In the genomic region with DNA sequence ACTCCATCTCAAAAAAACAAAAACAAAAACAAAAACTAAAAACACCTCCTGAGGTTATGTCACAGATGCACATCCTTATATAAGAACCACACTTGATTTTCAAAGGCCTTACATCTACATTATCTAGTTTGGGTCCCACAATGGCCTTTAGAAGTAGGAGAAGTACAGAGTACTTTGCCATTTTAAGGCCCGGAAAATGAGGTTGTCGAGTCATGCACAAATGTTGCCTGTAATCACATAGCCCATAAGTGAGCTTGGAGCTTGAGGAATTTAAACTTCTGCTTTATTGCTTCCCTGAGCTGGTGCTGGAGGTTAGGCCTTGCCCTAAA, we compare ENCODE assay signal across 16 cellular contexts.
"Had no signal": no experiment of that assay in that cellular context is flagged by ENCODE, and none has a peak within 500 bp of the region (broad histone marks: within the 10 kb centered on the region; RNA-seq: fewer than 3 reads in every experiment).

No MANE protein-coding gene starts in this region.

- H3K27me3 ChIP-seq: esophagus squamous epithelium, heart right ventricle, sigmoid colon, thyroid gland, uterus had no signal

- H3K4me3 Mint-ChIP-seq: activated naive CD8-positive, alpha-beta T cell; natural killer cell; stimulated activated naive B cell treated with anti-CD40 and anti-IgM and Interleukin-4, amounts not matched to agents 10 μg/mL and 1 μg/mL and 100 μg/mL, for 72 hours had no signal

- H3K4me1 ChIP-seq: sigmoid colon, thyroid gland, uterus had no signal

- H3K9me3 Mint-ChIP-seq: natural killer cell; stimulated activated naive B cell treated with anti-CD40 and anti-IgM and Interleukin-4, amounts not matched to agents 10 μg/mL and 1 μg/mL and 100 μg/mL, for 72 hours had no signal

- H3K4me1 Mint-ChIP-seq: natural killer cell; stimulated activated naive B cell treated with anti-CD40 and anti-IgM and Interleukin-4, amounts not matched to agents 10 μg/mL and 1 μg/mL and 100 μg/mL, for 72 hours had no signal

- DNase-seq: activated CD4-positive, alpha-beta T cell treated with anti-CD3 and anti-CD28 coated beads, Interleukin-2, amount 50 U/mL, for 4 hours; activated gamma-delta T cell treated with Interleukin-2 at 50 U/mL for 16 hours; cerebellar nuclear complex; cortex of kidney; effector CD4-positive, alpha-beta T cell; esophagus squamous epithelium; heart right ventricle; mesenchymal stem cell; natural killer cell; sigmoid colon; stimulated activated naive B cell treated with anti-CD40 and anti-IgM and Interleukin-4, amounts not matched to agents 10 μg/mL and 1 μg/mL and 100 μg/mL, for 72 hours; T1000; thyroid gland; uterus had no signal

- H3K27ac Mint-ChIP-seq: activated naive CD8-positive, alpha-beta T cell; natural killer cell; stimulated activated naive B cell treated with anti-CD40 and anti-IgM and Interleukin-4, amounts not matched to agents 10 μg/mL and 1 μg/mL and 100 μg/mL, for 72 hours had no signal

- H3K4me3 ChIP-seq: esophagus squamous epithelium, heart right ventricle, sigmoid colon, thyroid gland, uterus had no signal

- H3K9me3 ChIP-seq: esophagus squamous epithelium, heart right ventricle, neutrophil, sigmoid colon, thyroid gland, uterus had no signal

- H3K36me3 Mint-ChIP-seq: activated naive CD8-positive, alpha-beta T cell; natural killer cell; stimulated activated naive B cell treated with anti-CD40 and anti-IgM and Interleukin-4, amounts not matched to agents 10 μg/mL and 1 μg/mL and 100 μg/mL, for 72 hours had no signal

- H3K27me3 Mint-ChIP-seq: activated naive CD8-positive, alpha-beta T cell had no signal

- H3K36me3 ChIP-seq: esophagus squamous epithelium, heart right ventricle, neutrophil, sigmoid colon, thyroid gland, uterus had no signal

- H3K27ac ChIP-seq: esophagus squamous epithelium, heart right ventricle, neutrophil, sigmoid colon, thyroid gland, uterus had no signal
